ENCODE assay signal across 13 cellular contexts in the genomic region with DNA sequence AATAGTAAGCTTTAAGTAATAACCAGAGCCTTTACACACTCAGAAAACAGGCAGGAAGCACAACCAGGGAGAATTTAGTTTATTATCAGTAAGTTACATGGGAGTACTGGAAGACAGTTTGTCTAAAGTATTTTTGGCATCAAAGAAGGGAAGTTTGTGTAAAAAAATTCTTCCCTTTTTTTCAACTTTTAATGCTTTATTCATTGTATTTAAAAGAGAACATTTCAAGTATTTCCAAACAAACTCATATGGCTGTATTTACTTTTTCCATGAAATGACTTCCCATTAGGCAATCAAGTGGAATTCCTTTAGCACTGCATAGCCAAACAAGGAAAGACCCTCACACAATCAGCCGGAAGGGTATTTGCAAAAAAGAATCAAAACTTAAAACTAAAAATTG. TPM values are rescaled to one million over a fixed set of nuclear protein-coding genes. Genes with fewer than 3 reads are reported as not detected.
DNase-seq lines count a peak whose midpoint lies in the region; ATAC-seq, FAIRE-seq and TF ChIP-seq lines count a peak whose summit lies in the region.
"Had no signal": no experiment of that assay in that cellular context is flagged by ENCODE, and none has a peak within 500 bp of the region (broad histone marks: within the 10 kb centered on the region; RNA-seq: fewer than 3 reads in every experiment).

No MANE protein-coding gene starts in this region.

- H3K36me3 ChIP-seq in keratinocyte (ENCODE audit: control insufficient read depth in 2 of 2, extremely low read depth in 1 of 2, insufficient read depth in 2 of 2, low read length in 2 of 2) (peaks cover 3 to 13% of the 10 kb centered on the region in 2 experiments), A673 (ENCODE audit: insufficient read depth, low read length, poor library complexity, severe bottlenecking) (peaks cover 26% of the 10 kb centered on the region)

- no peak overlapping the region for H3K27ac Mint-ChIP-seq in natural killer cell

- TF ChIP-seq POLR2A in A549 (IDR thresholded peaks at IDR 0.05; ENCODE audit: low read length), result no peak

- POLR2A ChIA-PET in A549 (lab: Yijun Ruan, JAX) (no interaction called here), A673 (lab: Charles Lee; ENCODE audit: low non-redundant PET) (no interaction called here)

- H3K4me1 Mint-ChIP-seq in natural killer cell, result peaks cover 6 to 10% of the 10 kb centered on the region in 2 donors

- no peak overlapping the region for H3K9ac ChIP-seq in keratinocyte (ENCODE audit: control insufficient read depth, extremely low read depth, insufficient read depth, low read length)

- no peaks in the 10 kb centered on the region for H3K9me3 Mint-ChIP-seq in natural killer cell

- ATAC-seq in A549, result no peak
- ATAC-seq in natural killer cell, result no peak

- TF ChIP-seq EP300 in A549 (IDR thresholded peaks at IDR 0.05), result peak; percentile 92

- no peaks in the 10 kb centered on the region for H3K36me3 Mint-ChIP-seq in natural killer cell

- dilution Hi-C loops in keratinocyte (cut with MboI; ENCODE audit: extremely low pct_ligation_motif_present, low sequenced_read_pairs), result no loop called here

- H3K4me2 ChIP-seq in A549 (peak overlapping the region; percentile 79), keratinocyte (ENCODE audit: control insufficient read depth, extremely low read depth, insufficient read depth, low read depth, low read length) (no peak overlapping the region)

- no peak overlapping the region for H3K4me3 Mint-ChIP-seq in natural killer cell

- in situ Hi-C loops in astrocyte of the spinal cord (cut with HindIII; ENCODE audit: low sequenced_read_pairs), result no loop called here

- peak; percentile 19 to 24; a peak in 4 of 5 replicates for TF ChIP-seq RAD21 in A549 (conservative IDR thresholded peaks at IDR 0.05 in 1 of 2, IDR thresholded peaks at IDR 0.05 in 1 of 2)

- H3K9me3 ChIP-seq in A549 (no peaks in the 10 kb centered on the region), keratinocyte (ENCODE audit: control insufficient read depth, low read depth, low read length) (no peaks in the 10 kb centered on the region), A673 (ENCODE audit: low read depth, low read length, poor library complexity, severe bottlenecking) (no peaks in the 10 kb centered on the region)

- H3K79me2 ChIP-seq in keratinocyte (ENCODE audit: control insufficient read depth, insufficient read depth, low read length), result peaks cover 40% of the 10 kb centered on the region

- H3K4me1 ChIP-seq in A549 (peaks cover 95% of the 10 kb centered on the region), keratinocyte (ENCODE audit: control insufficient read depth, extremely low read depth, insufficient read depth, low read length) (peaks cover 65% of the 10 kb centered on the region), A673 (ENCODE audit: insufficient read depth, low read length, poor library complexity, severe bottlenecking) (peaks cover 62% of the 10 kb centered on the region)

- H3K4me3 ChIP-seq in A549, result 0 out of 3 replicates have a peak overlapping the region, but pooled peaks have one; percentile 7
- H3K4me3 ChIP-seq in astrocyte of the spinal cord (ENCODE audit: low read depth, low read length), result no peak overlapping the region
- no peak overlapping the region for H3K4me3 ChIP-seq in keratinocyte (ENCODE audit: control insufficient read depth in 2 of 3, extremely low read depth in 1 of 3, insufficient read depth in 2 of 3, low read depth in 1 of 3, low read length in 3 of 3)
- no peak overlapping the region for H3K4me3 ChIP-seq in A673 (ENCODE audit: low read depth, low read length, poor library complexity, severe bottlenecking)

- TF ChIP-seq CTCF in A549 (IDR thresholded peaks at IDR 0.05), result no peak
- TF ChIP-seq CTCF in astrocyte of the spinal cord (IDR thresholded peaks at IDR 0.05; ENCODE audit: low read depth, low read length), result no peak
- TF ChIP-seq CTCF in keratinocyte (optimal IDR thresholded peaks at IDR 0.05 in 1 of 3, IDR thresholded peaks at IDR 0.05 in 1 of 3, conservative IDR thresholded peaks at IDR 0.05 in 1 of 3; ENCODE audit: extremely low read depth in 1 of 3, insufficient read depth in 2 of 3, low read length in 3 of 3), result no peak
- no peak for TF ChIP-seq CTCF in natural killer cell (IDR thresholded peaks at IDR 0.05)
- TF ChIP-seq CTCF in A673 (conservative IDR thresholded peaks at IDR 0.05; ENCODE audit: low read depth, low read length), result no peak

- FAIRE-seq in A549 (lab: Jason Lieb, UNC), result no peak
- FAIRE-seq in keratinocyte (lab: Jason Lieb, UNC), result no peak

- intact Hi-C loops in natural killer cell (cut with micrococcal nuclease), result no loop called here
- intact Hi-C loops in A673 (cut with micrococcal nuclease; ENCODE audit: unreplicated experiment), result no loop called here

- H3K27me3 ChIP-seq in keratinocyte (ENCODE audit: control insufficient read depth, extremely low read depth, insufficient read depth, low read length) (no peaks in the 10 kb centered on the region), A673 (replicated peaks; ENCODE audit: insufficient read depth, low read depth, low read length, poor library complexity) (no peaks in the 10 kb centered on the region)

- H2AFZ ChIP-seq in keratinocyte (ENCODE audit: control insufficient read depth, low read length), result no peak overlapping the region

- H3K27me3 Mint-ChIP-seq in natural killer cell (ENCODE audit: low read depth in 2 of 2), result no peaks in the 10 kb centered on the region

- peak overlapping the region; percentile 89 to 94 for H3K27ac ChIP-seq in A549
- peak overlapping the region; percentile 65 for H3K27ac ChIP-seq in keratinocyte (ENCODE audit: control insufficient read depth, insufficient read depth, low read length)
- H3K27ac ChIP-seq in A673 (ENCODE audit: low read depth, low read length, poor library complexity, severe bottlenecking), result no peak overlapping the region

- 0% methylated on average over 1 of the region's 1 CpG for WGBS in A549 (ENCODE audit: missing lambda C conversion rate)

- no TSS peak for BruUV-seq in A673 (replicated peaks; lab: Mats Ljungman, UMichigan)

- DNase-seq in A549 (ENCODE audit: low read depth in 1 of 2, low spot score in 1 of 2), result peak in 1 of 2 experiments; percentile 77
- peak; percentile 29 for DNase-seq in ELR (ENCODE audit: low read depth)
- peak; percentile 58 for DNase-seq in astrocyte of the spinal cord (ENCODE audit: low read depth, low spot score)
- DNase-seq in keratinocyte (ENCODE audit: low read depth, low spot score), result no peak
- no peak for DNase-seq in stimulated activated CD4-positive, alpha-beta T cell treated with anti-CD3 and anti-CD28 coated beads, Interleukin-4, amount 100 ng/mL, for 4 hours
- no peak for DNase-seq in natural killer cell
- DNase-seq in A673 (ENCODE audit: low spot score), result no peak
- DNase-seq in T-helper 9 cell, result no peak
- DNase-seq: activated CD4-positive, CD25-positive, alpha-beta regulatory T cell treated with anti-CD3 and anti-CD28 coated beads, Interleukin-2, amount 50 U/mL, for 72 hours; activated naive CD4-positive, alpha-beta T cell; islet precursor cell; MV-4-11; NCI-H345 had no signal

- CTCF ChIA-PET in A549 (lab: Yijun Ruan, JAX) (no interaction called here), A673 (lab: Charles Lee) (no interaction called here)

- no peaks in the 10 kb centered on the region for H3K9me1 ChIP-seq in keratinocyte (ENCODE audit: control insufficient read depth, extremely low read depth, insufficient read depth, low read length)

- H4K20me1 ChIP-seq in keratinocyte (ENCODE audit: control insufficient read depth, extremely low read depth, insufficient read depth, low read length), result no peaks in the 10 kb centered on the region

TF ChIP-seq in A549, 52 proteins besides CTCF, POLR2A, EP300 and RAD21 (continues in another document):
- TF ChIP-seq, protein P1, sequence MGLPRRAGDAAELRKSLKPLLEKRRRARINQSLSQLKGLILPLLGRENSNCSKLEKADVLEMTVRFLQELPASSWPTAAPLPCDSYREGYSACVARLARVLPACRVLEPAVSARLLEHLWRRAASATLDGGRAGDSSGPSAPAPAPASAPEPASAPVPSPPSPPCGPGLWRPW (IDR thresholded peaks at IDR 0.05), result peak; percentile 85; the same call in 1 of the 2 replicates
- no peak for TF ChIP-seq ELK1 (IDR thresholded peaks at IDR 0.05; ENCODE audit: low read depth, low read length)
- no peak for TF ChIP-seq HEYL (CRISPR knock-in tag; IDR thresholded peaks at IDR 0.05)
- no peak for TF ChIP-seq NPAS2 (CRISPR knock-in tag; IDR thresholded peaks at IDR 0.05; ENCODE audit: borderline replicate concordance)
- peak; percentile 28; the same call in 1 of the 3 replicates for TF ChIP-seq SMC3 (IDR thresholded peaks at IDR 0.05)
- TF ChIP-seq PHF8 (IDR thresholded peaks at IDR 0.05; ENCODE audit: borderline replicate concordance, low read depth), result no peak
- no peak for TF ChIP-seq RNF2 (IDR thresholded peaks at IDR 0.05; ENCODE audit: borderline replicate concordance, low read depth)
- TF ChIP-seq MAZ (IDR thresholded peaks at IDR 0.05; ENCODE audit: borderline replicate concordance, low read depth, low read length), result no peak
- peak; percentile 95 to 98 for TF ChIP-seq CEBPB (IDR thresholded peaks at IDR 0.05)
- TF ChIP-seq ESRRA (IDR thresholded peaks at IDR 0.05; ENCODE audit: borderline replicate concordance, low read length), result no peak

RNA-seq across cellular contexts. Expression of gene RNF145, which starts 26.7 kb away (rescaled TPM):
- polyA plus RNA-seq in A549 (2011; rRNA removed) (122 and 147 TPM in 2 replicates), A549 (2017; fragmentation: RNase III; extraction: RNeasy Plus Mini Kit Qiagen cat#74134 plus additional on column Dnase treatment) (120 to 146 TPM (median 137 TPM) in 3 replicates), keratinocyte (52.7 to 79.8 TPM (median 78.6 TPM) in 3 replicates)
- 38.4 and 45.0 TPM in 2 replicates for polyA plus RNA-seq in A549 (2012; cell fraction: cytosol; rRNA removed)
- 20.9 and 43.9 TPM in 2 replicates for polyA plus RNA-seq in A549 (2012; cell fraction: nucleus; rRNA removed)
- 82.2 and 83.3 TPM in 2 replicates for polyA minus RNA-seq in A549 (2011; rRNA and poly(A)+ RNA removed)
- polyA plus RNA-seq in keratinocyte (2011; ENCODE audit: low read depth), result 23.9 TPM
- polyA plus RNA-seq in keratinocyte (2011; cell fraction: cytosol; rRNA removed), result 38.6 and 70.8 TPM in 2 replicates
- polyA plus RNA-seq in keratinocyte (2011; cell fraction: nucleus; rRNA removed), result 87.7 and 102 TPM in 2 replicates
- polyA plus RNA-seq in keratinocyte (2012; ENCODE audit: low replicate concordance), result 46.0 and 61.8 TPM in 2 replicates
- polyA minus RNA-seq in keratinocyte, result 45.7 to 78.2 TPM (median 50.8 TPM) in 3 replicates
- polyA minus RNA-seq in keratinocyte (2011; cell fraction: cytosol; rRNA and poly(A)+ RNA removed), result 31.1 TPM
- polyA minus RNA-seq in keratinocyte (2011; cell fraction: nucleus; rRNA and poly(A)+ RNA removed), result 75.4 and 114 TPM in 2 replicates
- total RNA-seq in natural killer cell (10 to 100 TPM; 29.8 to 40.4 (median 38.4) TPM), A673 (2021) (103 and 132 TPM in 2 replicates)

Comparison
In these comparisons a context has a peak if more than half of its experiments do, and no peak if none do; other contexts are left out.
1. DNase-seq: peak in ELR (single experiment) and astrocyte of the spinal cord (single experiment); none in keratinocyte (single experiment), stimulated activated CD4-positive, alpha-beta T cell treated with anti-CD3 and anti-CD28 coated beads, Interleukin-4, amount 100 ng/mL, for 4 hours (0 of 2), natural killer cell (single experiment), A673 (single experiment) and T-helper 9 cell (single experiment).